In genomic region chr3:14123308-14124222, GRCh38 we compare ENCODE assay signal across 8 cellular contexts. TPM values are rescaled to one million over a fixed set of nuclear protein-coding genes. Genes with fewer than 3 reads are reported as not detected.
A peak's percentile ranks its signal among the peaks of the same experiment; 100 is the strongest.
DNase-seq lines count a peak whose midpoint lies in the region; ATAC-seq, FAIRE-seq and TF ChIP-seq lines count a peak whose summit lies in the region.

No MANE protein-coding gene starts in this region.

- H4K20me1 ChIP-seq in DND-41 (ENCODE audit: insufficient read depth, low read length) (peaks cover 33% of the 10 kb centered on the region), PC-9 (ENCODE audit: insufficient read depth) (peaks cover 27% of the 10 kb centered on the region)

- intact Hi-C loops in PC-9 (cut with micrococcal nuclease; ENCODE audit: unreplicated experiment), result loop anchor here (1.0 to 2.0 kb wide), 2 partner anchors 55 to 107 kb away; partner anchors contain the start of genes LSM3 and XPC
- intact Hi-C loops in pancreas (cut with DNase I), result no loop called here

- H3K4me1 ChIP-seq in DND-41 (ENCODE audit: insufficient read depth, low read length) (peaks cover 42% of the 10 kb centered on the region), PC-9 (replicated peaks; ENCODE audit: insufficient read depth) (peaks cover 24% of the 10 kb centered on the region), esophagus (ENCODE audit: control insufficient read depth in 2 of 2, insufficient read depth in 2 of 2, low read length in 1 of 2) (peaks cover 5 to 38% of the 10 kb centered on the region in 2 donors), pancreas (peaks cover 11 to 27% (median 22%) of the 10 kb centered on the region in 3 donors)

- CTCF ChIA-PET in PC-9 (lab: Charles Lee), result interaction anchor here (0.7 kb wide), 1 partner anchor 22 kb away, joined by 3 read pairs; no protein-coding TSS in a partner anchor

- H3K79me2 ChIP-seq in DND-41 (ENCODE audit: insufficient read depth, low read length) (peaks cover 80% of the 10 kb centered on the region), PC-9 (ENCODE audit: low read depth) (peaks cover 64% of the 10 kb centered on the region)

- H3F3A ChIP-seq in PC-9 (ENCODE audit: insufficient read depth, low read depth), result peaks cover 11% of the 10 kb centered on the region; the same call in 1 of the 2 replicates

- DNase-seq in DND-41 (no peak), PC-9 (no peak), pancreas (no peak), OCI-M2 (lab: John Stamatoyannopoulos, UW; ENCODE audit: unreplicated experiment) (no peak), DMS79 treated with DMSO at 0.1 percent for 48 hours (lab: John Stamatoyannopoulos, UW) (no peak)
- DNase-seq in activated effector memory CD4-positive, alpha-beta T cell treated with Interleukin-2 at 50 U/mL for 16 hours, result no peak

- ATAC-seq in DND-41 (ENCODE audit: insufficient read depth, low read depth) (no peak), pancreas (no peak), GM19395 (IDR thresholded peaks at IDR 0.05; ENCODE audit: unreplicated experiment) (no peak)

- H3K9me3 ChIP-seq in DND-41 (ENCODE audit: insufficient read depth, low read length, severe bottlenecking) (no peaks in the 10 kb centered on the region), PC-9 (ENCODE audit: insufficient read depth, low read depth) (no peaks in the 10 kb centered on the region), esophagus (ENCODE audit: control insufficient read depth in 2 of 2, insufficient read depth in 1 of 2, low read depth in 1 of 2, low read length in 1 of 2) (no peaks in the 10 kb centered on the region), pancreas (no peaks in the 10 kb centered on the region)

- H3K4me3 ChIP-seq in DND-41 (ENCODE audit: low read depth in 1 of 2, low read length in 2 of 2) (peak overlapping the region; percentile 88 to 99; a peak in 3 of 4 replicates), PC-9 (peak overlapping the region; percentile 87), esophagus (ENCODE audit: low read depth in 1 of 2, low read length in 2 of 2) (peak overlapping the region; percentile 80 to 87), pancreas (peak overlapping the region; percentile 80 to 98 (median 90))

- peak overlapping the region; percentile 63 for H3K27ac ChIP-seq in DND-41 (ENCODE audit: low read length)
- H3K27ac ChIP-seq in PC-9, result peak overlapping the region; percentile 37
- peak overlapping the region in 1 of 2 donors; percentile 94 for H3K27ac ChIP-seq in esophagus (ENCODE audit: low read depth in 2 of 2, low read length in 1 of 2)
- H3K27ac ChIP-seq in pancreas, result peak overlapping the region; percentile 83 to 94 (median 91)

- no peak for FAIRE-seq in pancreas (lab: Jason Lieb, UNC)

- BruUV-seq in PC-9 (replicated peaks; lab: Mats Ljungman, UMichigan), result TSS peak; percentile 53

- POLR2A ChIA-PET in PC-9 (lab: Charles Lee; ENCODE audit: unreplicated experiment), result interaction anchor here (0.7 to 1.4 kb wide), 4 partner anchors 9 to 468 kb away, joined by 4 to 12 read pairs (median 5); no protein-coding TSS in a partner anchor

- WGBS in esophagus, 2 donors, result 37 to 39% methylated on average over 15 of the region's 15 CpGs
- WGBS in pancreas, 2 donors, result 46 to 49% methylated on average over 15 of the region's 15 CpGs

- H3K9me2 ChIP-seq in PC-9 (ENCODE audit: insufficient read depth), result no peaks in the 10 kb centered on the region

- H3K27me3 ChIP-seq in DND-41 (ENCODE audit: insufficient read depth, low read length, poor library complexity), result no peaks in the 10 kb centered on the region
- H3K27me3 ChIP-seq in PC-9 (ENCODE audit: insufficient read depth, low read depth), result no peaks in the 10 kb centered on the region
- H3K27me3 ChIP-seq in esophagus (ENCODE audit: control insufficient read depth in 1 of 2, insufficient read depth in 2 of 2, low read length in 2 of 2), result no peaks in the 10 kb centered on the region
- H3K27me3 ChIP-seq in pancreas, result no peaks in the 10 kb centered on the region

- H3K4me2 ChIP-seq in DND-41 (ENCODE audit: insufficient read depth, low read length) (peak overlapping the region; percentile 92), PC-9 (peak overlapping the region; percentile 88)

- peak overlapping the region; percentile 84 for H2AFZ ChIP-seq in DND-41 (ENCODE audit: low read depth, low read length)
- peak overlapping the region; percentile 90 for H2AFZ ChIP-seq in PC-9

- peaks cover 46% of the 10 kb centered on the region for H3K36me3 ChIP-seq in DND-41 (ENCODE audit: insufficient read depth, low read length)
- peaks cover 27% of the 10 kb centered on the region for H3K36me3 ChIP-seq in PC-9 (ENCODE audit: low read depth)
- H3K36me3 ChIP-seq in esophagus (ENCODE audit: control insufficient read depth in 2 of 2, insufficient read depth in 2 of 2, low read length in 1 of 2), result peaks cover 5 to 6% of the 10 kb centered on the region in 2 donors
- no peaks in the 10 kb centered on the region for H3K36me3 ChIP-seq in pancreas

- peak overlapping the region; percentile 83 for H3K9ac ChIP-seq in DND-41 (ENCODE audit: low read depth, low read length)

- TF ChIP-seq CTCF in DND-41 (IDR thresholded peaks at IDR 0.05; ENCODE audit: borderline replicate concordance, extremely low read depth, low read length, poor library complexity, severe bottlenecking) (no peak), PC-9 (conservative IDR thresholded peaks at IDR 0.05) (no peak), pancreas (IDR thresholded peaks at IDR 0.05) (no peak)

RNA-seq across cellular contexts. Expression of gene CHCHD4, which starts 1.1 kb away (rescaled TPM):
- total RNA-seq in PC-9 (2021) (14.4 and 17.6 TPM in 2 replicates), pancreas (1 to 10 TPM; 3.2 to 6.0 (median 5.3) TPM)
- polyA plus RNA-seq in esophagus (10 to 100 TPM in 1 of 2 donors, 1 to 10 TPM in 1; 6.5 to 14.9 TPM), pancreas (1 to 10 TPM; 3.4 to 8.6 TPM)

RNA-seq across cellular contexts. Expression of gene TMEM43, which starts 1.3 kb away (rescaled TPM):
- total RNA-seq in PC-9 (2021) (62.3 and 64.7 TPM in 2 replicates), pancreas (10 to 100 TPM; 11.2 to 31.2 (median 17.6) TPM)
- polyA plus RNA-seq in esophagus (10 to 100 TPM; 41.4 to 45.6 TPM), pancreas (10 to 100 TPM; 13.5 to 22.8 TPM)

RNA-seq across cellular contexts. Expression of gene XPC, which starts 54.8 kb away (rescaled TPM):
- total RNA-seq in PC-9 (2021) (27.1 and 28.8 TPM in 2 replicates), pancreas (10 to 100 TPM; 14.2 to 29.9 (median 19.5) TPM)
- polyA plus RNA-seq in esophagus (10 to 100 TPM; 12.1 to 12.6 TPM), pancreas (10 to 100 TPM; 17.2 to 26.7 TPM)

RNA-seq across cellular contexts. Expression of gene LSM3, which starts 55.1 kb away (rescaled TPM):
- 8.7 and 18.3 TPM in 2 replicates for total RNA-seq in PC-9 (2021)
- 10 to 100 TPM in 1 of 2 donors, 1 to 10 TPM in 1; 5.3 to 10.8 TPM for polyA plus RNA-seq in esophagus
- total RNA-seq in pancreas, result 1 to 10 TPM; 3.2 to 5.0 (median 4.3) TPM
- 1 to 10 TPM; 3.7 to 7.9 TPM for polyA plus RNA-seq in pancreas
